1 cellular context compared by ENCODE assay signal in genomic region chr2:43174368-43175186, GRCh38.
TF ChIP-seq lines count a peak whose summit lies in the region.

No MANE protein-coding gene starts in this region.

TF ChIP-seq in K562, 482 proteins besides CTCF, POLR2A, EP300 and RAD21 (continued from another document):
- TF ChIP-seq PBX2 (CRISPR knock-in tag; IDR thresholded peaks at IDR 0.05; ENCODE audit: low read depth) (no peak), PBX2 (tag; conservative IDR thresholded peaks at IDR 0.05; ENCODE audit: low read depth) (peak; percentile 66; the same call in 1 of the 2 replicates), ZBTB34 (CRISPR knock-in tag; IDR thresholded peaks at IDR 0.05) (no peak), DPF2 (IDR thresholded peaks at IDR 0.05) (peak; percentile 63), MLLT1 (IDR thresholded peaks at IDR 0.05) (peak in 1 of 2 experiments; percentile 69; a peak in 1 of 4 replicates), NCOA1 (IDR thresholded peaks at IDR 0.05; ENCODE audit: low read depth) (peak; percentile 41; the same call in 1 of the 2 replicates), BCOR (IDR thresholded peaks at IDR 0.05) (no peak), SMARCA5 (IDR thresholded peaks at IDR 0.05) (peak; percentile 60; the same call in 1 of the 2 replicates), TCF7L2 (IDR thresholded peaks at IDR 0.05; ENCODE audit: low read depth, low read length) (no peak), STAT5A (IDR thresholded peaks at IDR 0.05; ENCODE audit: borderline replicate concordance, low read length) (no peak), NR1H2 (CRISPR knock-in tag; IDR thresholded peaks at IDR 0.05) (no peak), THRB (CRISPR knock-in tag; conservative IDR thresholded peaks at IDR 0.05) (peak; percentile 62; the same call in 1 of the 2 replicates), ZBTB26 (CRISPR knock-in tag; IDR thresholded peaks at IDR 0.05) (peak; percentile 72; the same call in 1 of the 2 replicates), KDM1A (IDR thresholded peaks at IDR 0.05) (peak in 1 of 2 experiments; percentile 36; a peak in 1 of 4 replicates), RCOR1 (IDR thresholded peaks at IDR 0.05; ENCODE audit: borderline replicate concordance in 1 of 2, low read depth in 2 of 2, low read length in 2 of 2) (peak in 1 of 2 experiments; percentile 28; a peak in 1 of 4 replicates), MITF (IDR thresholded peaks at IDR 0.05) (no peak)
